In genomic region chr5:40276426-40277102, GRCh38 we compare ENCODE assay signal across 16 cellular contexts.
A peak's percentile ranks its signal among the peaks of the same experiment; 100 is the strongest.
DNase-seq lines count a peak whose midpoint lies in the region; ATAC-seq, FAIRE-seq and TF ChIP-seq lines count a peak whose summit lies in the region.
"Had no signal": no experiment of that assay in that cellular context is flagged by ENCODE, and none has a peak within 500 bp of the region (broad histone marks: within the 10 kb centered on the region; RNA-seq: fewer than 3 reads in every experiment).

No MANE protein-coding gene starts in this region.

- POLR2A ChIA-PET in activated CD4-positive, alpha-beta T cell treated with anti-CD3 and anti-CD28 coated beads, Interleukin-2, amount 10 ng/mL, durations not matched to agents 7 days and 5 days (lab: Charles Lee): no interaction called here
- POLR2A ChIA-PET in HepG2 (lab: Yijun Ruan, JAX): no interaction called here

- H3K9me3 ChIP-seq in HepG2 (ENCODE audit: low read length): no peaks in the 10 kb centered on the region
- H3K9me3 ChIP-seq in neural progenitor cell (ENCODE audit: low read depth): no peaks in the 10 kb centered on the region
- no peaks in the 10 kb centered on the region for H3K9me3 ChIP-seq in MG63

- no peak overlapping the region for H3K27ac ChIP-seq in HepG2 (ENCODE audit: extremely low read length, insufficient read depth, low read length)
- no peak overlapping the region for H3K27ac ChIP-seq in neural progenitor cell
- H3K27ac ChIP-seq: coronary artery, parathyroid adenoma had no signal

- H3K4me1 ChIP-seq in HepG2 (ENCODE audit: insufficient read depth, low read length) (no peaks in the 10 kb centered on the region), neural progenitor cell (no peaks in the 10 kb centered on the region)
- H3K4me1 ChIP-seq: parathyroid adenoma had no signal

- H3K9ac ChIP-seq in HepG2 (ENCODE audit: insufficient read depth, low read depth, low read length): no peak overlapping the region
- H3K9ac ChIP-seq in neural progenitor cell: no peak overlapping the region
- H3K9ac ChIP-seq: parathyroid adenoma had no signal

- ATAC-seq in GM21723 (IDR thresholded peaks at IDR 0.05; ENCODE audit: unreplicated experiment): peak; percentile 22
- ATAC-seq in HepG2: no peak

- 10% methylated on average over 5 of the region's 5 CpGs for WGBS in HepG2 (ENCODE audit: low lambda C conversion rate)

- no peaks in the 10 kb centered on the region for H3K36me3 ChIP-seq in HepG2 (replicated peaks in 1 of 2; ENCODE audit: control insufficient read depth in 1 of 2, insufficient read depth in 2 of 2, low read length in 2 of 2)
- H3K36me3 ChIP-seq in neural progenitor cell: no peaks in the 10 kb centered on the region
- no peaks in the 10 kb centered on the region for H3K36me3 ChIP-seq in MG63

- H3K4me1 Mint-ChIP-seq in activated CD4-positive, alpha-beta T cell treated with anti-CD3 and anti-CD28 coated beads, Interleukin-2, amount 10 ng/mL, durations not matched to agents 7 days and 5 days: peaks cover 39% of the 10 kb centered on the region
- no peaks in the 10 kb centered on the region for H3K4me1 Mint-ChIP-seq in neural progenitor cell

- H2AFZ ChIP-seq in HepG2 (ENCODE audit: low read length) (no peak overlapping the region), neural progenitor cell (replicated peaks) (no peak overlapping the region)
- H2AFZ ChIP-seq: parathyroid adenoma had no signal

- H3K79me2 ChIP-seq in HepG2 (ENCODE audit: insufficient read depth, low read length): no peaks in the 10 kb centered on the region
- no peaks in the 10 kb centered on the region for H3K79me2 ChIP-seq in neural progenitor cell (ENCODE audit: low read depth)
- H3K79me2 ChIP-seq: parathyroid adenoma had no signal

- no peaks in the 10 kb centered on the region for H3K27me3 Mint-ChIP-seq in activated CD4-positive, alpha-beta T cell treated with anti-CD3 and anti-CD28 coated beads, Interleukin-2, amount 10 ng/mL, durations not matched to agents 7 days and 5 days
- H3K27me3 Mint-ChIP-seq in neural progenitor cell (ENCODE audit: insufficient read depth, low read depth): peaks cover 3% of the 10 kb centered on the region

- H4K20me1 ChIP-seq in HepG2 (ENCODE audit: insufficient read depth, low read length) (no peaks in the 10 kb centered on the region), neural progenitor cell (ENCODE audit: low read depth) (no peaks in the 10 kb centered on the region)

- no peak overlapping the region for H3K4me3 ChIP-seq in HepG2 (replicated peaks in 1 of 3; ENCODE audit: insufficient read depth in 1 of 3, low read depth in 2 of 3, low read length in 3 of 3)
- H3K4me3 ChIP-seq in neural progenitor cell: no peak overlapping the region
- H3K4me3 ChIP-seq in MG63: no peak overlapping the region
- H3K4me3 ChIP-seq: coronary artery had no signal

- no peaks in the 10 kb centered on the region for H3K27me3 ChIP-seq in HepG2 (ENCODE audit: control insufficient read depth in 1 of 2, insufficient read depth in 2 of 2, low read length in 2 of 2)
- no peaks in the 10 kb centered on the region for H3K27me3 ChIP-seq in neural progenitor cell
- H3K27me3 ChIP-seq in MG63: no peaks in the 10 kb centered on the region

- no peak overlapping the region for H3K4me3 Mint-ChIP-seq in activated CD4-positive, alpha-beta T cell treated with anti-CD3 and anti-CD28 coated beads, Interleukin-2, amount 10 ng/mL, durations not matched to agents 7 days and 5 days
- no peak overlapping the region for H3K4me3 Mint-ChIP-seq in neural progenitor cell

- peak overlapping the region; percentile 88 for H3K27ac Mint-ChIP-seq in activated CD4-positive, alpha-beta T cell treated with anti-CD3 and anti-CD28 coated beads, Interleukin-2, amount 10 ng/mL, durations not matched to agents 7 days and 5 days
- H3K27ac Mint-ChIP-seq in neural progenitor cell: no peak overlapping the region

- H3K4me2 ChIP-seq in HepG2 (ENCODE audit: low read depth, low read length) (no peak overlapping the region), neural progenitor cell (no peak overlapping the region)

- peaks cover 8% of the 10 kb centered on the region for H3K36me3 Mint-ChIP-seq in activated CD4-positive, alpha-beta T cell treated with anti-CD3 and anti-CD28 coated beads, Interleukin-2, amount 10 ng/mL, durations not matched to agents 7 days and 5 days (ENCODE audit: low read depth)
- H3K36me3 Mint-ChIP-seq in neural progenitor cell: no peaks in the 10 kb centered on the region

- no peak for TF ChIP-seq RAD21 in HepG2 (CRISPR knock-in tag; IDR thresholded peaks at IDR 0.05)

- no peaks in the 10 kb centered on the region for H3F3A ChIP-seq in neural progenitor cell (ENCODE audit: low read depth)

- no peak for TF ChIP-seq EP300 in HepG2 (IDR thresholded peaks at IDR 0.05; ENCODE audit: low read depth in 2 of 2, low read length in 2 of 2)
- no peak for TF ChIP-seq EP300 in HepG2 (CRISPR knock-in tag; IDR thresholded peaks at IDR 0.05; ENCODE audit: borderline replicate concordance)

- no peak for TF ChIP-seq CTCF in HepG2 (CRISPR knock-in tag; IDR thresholded peaks at IDR 0.05)
- no peak for TF ChIP-seq CTCF in neural progenitor cell (IDR thresholded peaks at IDR 0.05)

- FAIRE-seq in HepG2 (lab: Jason Lieb, UNC): no peak
- FAIRE-seq: A204.1, D721Med had no signal

- TF ChIP-seq POLR2A in HepG2 (IDR thresholded peaks at IDR 0.05; ENCODE audit: insufficient read depth in 1 of 2, low read depth in 2 of 2, low read length in 2 of 2): no peak

- DNase-seq in activated CD4-positive, alpha-beta T cell treated with anti-CD3 and anti-CD28 coated beads, Interleukin-2, amount 10 ng/mL, durations not matched to agents 7 days and 5 days: no peak
- DNase-seq in activated CD4-positive, alpha-beta T cell treated with anti-CD3 and anti-CD28 coated beads, Interleukin-2, amount 50 U/mL, for 4 hours: no peak
- DNase-seq in M059J (ENCODE audit: low read depth) (peak; percentile 7), HepG2 (ENCODE audit: low spot score) (no peak), cardiac septum (ENCODE audit: low spot score) (no peak), neural progenitor cell (ENCODE audit: low spot score) (no peak), MG63 (no peak)
- DNase-seq: mesendoderm, NCI-H1417 treated with DMSO at 0.1 percent for 48 hours, NCI-H748 treated with DMSO at 0.1 percent for 48 hours, SIG-M5 had no signal

- intact Hi-C loops in HepG2 (cut with micrococcal nuclease; ENCODE audit: unreplicated experiment): no loop called here
- intact Hi-C loops in cardiac septum (cut with DNase I): no loop called here

- no TSS peak for BruUV-seq in HepG2 (replicated peaks; lab: Mats Ljungman, UMichigan)

- in situ Hi-C loops in HepG2 (cut with HindIII; ENCODE audit: extremely low pct_ligation_motif_present, low pct_unique_long_range_greater_than_20kb): no loop called here

- H3K9me3 Mint-ChIP-seq in activated CD4-positive, alpha-beta T cell treated with anti-CD3 and anti-CD28 coated beads, Interleukin-2, amount 10 ng/mL, durations not matched to agents 7 days and 5 days: peaks cover 11% of the 10 kb centered on the region
- no peaks in the 10 kb centered on the region for H3K9me3 Mint-ChIP-seq in neural progenitor cell

- CTCF ChIA-PET in activated CD4-positive, alpha-beta T cell treated with anti-CD3 and anti-CD28 coated beads, Interleukin-2, amount 10 ng/mL, durations not matched to agents 7 days and 5 days (lab: Charles Lee): interaction anchor here (0.9 kb wide), 1 partner anchor 127 kb away, joined by 3 read pairs; no protein-coding TSS in a partner anchor
- CTCF ChIA-PET in HepG2 (lab: Yijun Ruan, JAX; ENCODE audit: low intra/inter-chr PET ratio, low total read pairs): no interaction called here

TF ChIP-seq in HepG2, 621 proteins besides CTCF, POLR2A, EP300 and RAD21:
- 0 out of 2 replicates have a peak, but pooled peaks have one; percentile 12 for TF ChIP-seq CEBPB (IDR thresholded peaks at IDR 0.05; ENCODE audit: borderline replicate concordance, low read depth, low read length)
- no peak for TF ChIP-seq MIER3 (CRISPR knock-in tag; IDR thresholded peaks at IDR 0.05; ENCODE audit: borderline replicate concordance)
- TF ChIP-seq GPN1 (CRISPR knock-in tag; IDR thresholded peaks at IDR 0.05; ENCODE audit: borderline replicate concordance): no peak
